In the genomic region with DNA sequence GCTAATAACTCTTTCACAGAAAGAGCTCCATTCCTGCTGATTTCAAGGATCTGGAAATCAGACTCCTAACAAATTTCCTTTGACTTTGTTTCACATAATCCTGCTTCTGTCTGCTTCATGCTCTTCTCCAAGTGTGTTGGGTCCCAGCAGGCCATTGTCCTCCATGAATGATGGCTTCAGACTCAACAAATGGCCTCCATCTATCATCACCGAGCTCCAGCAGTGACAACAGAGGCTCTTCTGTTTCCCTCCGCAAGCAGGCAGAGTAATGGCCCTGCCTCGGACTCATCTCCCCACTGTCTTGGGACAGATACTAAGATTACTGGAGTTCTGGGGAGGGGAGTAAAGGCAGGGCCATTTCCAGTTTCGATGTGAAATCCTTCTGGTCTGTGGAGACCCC, we compare ENCODE assay signal across 20 cellular contexts.
DNase-seq lines count a peak whose midpoint lies in the region; ATAC-seq and TF ChIP-seq lines count a peak whose summit lies in the region.
"Had no signal": no experiment of that assay in that cellular context is flagged by ENCODE, and none has a peak within 500 bp of the region (broad histone marks: within the 10 kb centered on the region; RNA-seq: fewer than 3 reads in every experiment).

No MANE protein-coding gene starts in this region.

- H3K4me1 Mint-ChIP-seq in GM23338 = peaks cover 4% of the 10 kb centered on the region; the same call in 2 of the 3 replicates

- TF ChIP-seq CTCF in GM23338 (conservative IDR thresholded peaks at IDR 0.05; ENCODE audit: low read depth in 2 of 2) = no peak

- H3K27me3 ChIP-seq in GM23338 (ENCODE audit: insufficient read depth) = no peaks in the 10 kb centered on the region

- H3K4me1 ChIP-seq in GM23338 (ENCODE audit: insufficient read depth) = no peaks in the 10 kb centered on the region
- H3K4me1 ChIP-seq: Caco-2 had no signal

- H4K20me1 ChIP-seq in GM23338 (replicated peaks; ENCODE audit: insufficient read depth) = no peaks in the 10 kb centered on the region

- DNase-seq in NCI-H69 (lab: John Stamatoyannopoulos, UW) (peak; percentile 23), globus pallidus (ENCODE audit: low spot score) (peak; percentile 90), nucleus accumbens (lab: John Stamatoyannopoulos, UW) (peak in 30 of 56 donors; percentile 3 to 73 (median 40)), left colon (no peak), NCI-H2081 treated with DMSO at 0.1 percent for 48 hours (lab: John Stamatoyannopoulos, UW) (no peak), GM23338 (ENCODE audit: low spot score) (no peak)
- DNase-seq in activated T-cell treated with anti-CD3 and anti-CD28 coated beads, Interleukin-2, amount 50 U/mL, for 48 hours = no peak
- DNase-seq: ACHN; Caco-2; CD4-positive, alpha-beta T cell; GF-D8; H9; NCI-H1417; NCI-H187; NCI-H2171; NCI-H510A; NCI-H82; Right ventricle myocardium superior had no signal

- H2AFZ ChIP-seq in GM23338 = no peak overlapping the region

- no peak for ATAC-seq in left colon
- ATAC-seq in GM23338 = no peak

- no peaks in the 10 kb centered on the region for H3F3A ChIP-seq in GM23338 (replicated peaks; ENCODE audit: low read depth)

- intact Hi-C loops in left colon (cut with DNase I, micrococcal nuclease) = no loop called here

- H3K36me3 Mint-ChIP-seq in GM23338 (ENCODE audit: low read depth) = no peaks in the 10 kb centered on the region

- H3K9me3 Mint-ChIP-seq in GM23338 = no peaks in the 10 kb centered on the region
- H3K9me3 Mint-ChIP-seq: CD4-positive, alpha-beta T cell; H9 had no signal

- no peaks in the 10 kb centered on the region for H3K9me2 ChIP-seq in GM23338 (ENCODE audit: insufficient read depth)

- H3K4me3 Mint-ChIP-seq in GM23338 = no peak overlapping the region
- H3K4me3 Mint-ChIP-seq: CD4-positive, alpha-beta T cell; H9 had no signal

- H3K79me2 ChIP-seq in GM23338 (replicated peaks; ENCODE audit: insufficient read depth) = no peaks in the 10 kb centered on the region

- no peak overlapping the region for H3K4me3 ChIP-seq in GM23338
- H3K4me3 ChIP-seq: SK-N-MC had no signal

- no peak overlapping the region for H3K27ac ChIP-seq in GM23338 (ENCODE audit: low read depth)
- H3K27ac ChIP-seq: HL-60, SK-N-MC had no signal

- no peak overlapping the region; the same call in 1 of the 2 replicates for H3K27ac Mint-ChIP-seq in GM23338
- H3K27ac Mint-ChIP-seq: CD4-positive, alpha-beta T cell had no signal

- H3K4me2 ChIP-seq in GM23338 = no peak overlapping the region

- H3K36me3 ChIP-seq in GM23338 (ENCODE audit: insufficient read depth) = no peaks in the 10 kb centered on the region

- no peaks in the 10 kb centered on the region for H3K27me3 Mint-ChIP-seq in GM23338 (ENCODE audit: insufficient read depth, low read depth, poor library complexity)
- H3K27me3 Mint-ChIP-seq: CD4-positive, alpha-beta T cell had no signal

TF ChIP-seq in GM23338, 12 proteins besides CTCF, POLR2A, EP300 and RAD21 (continues in another document):
- no peak for TF ChIP-seq POLR2AphosphoS5 (IDR thresholded peaks at IDR 0.05; ENCODE audit: low read depth)
- TF ChIP-seq, protein P1, sequence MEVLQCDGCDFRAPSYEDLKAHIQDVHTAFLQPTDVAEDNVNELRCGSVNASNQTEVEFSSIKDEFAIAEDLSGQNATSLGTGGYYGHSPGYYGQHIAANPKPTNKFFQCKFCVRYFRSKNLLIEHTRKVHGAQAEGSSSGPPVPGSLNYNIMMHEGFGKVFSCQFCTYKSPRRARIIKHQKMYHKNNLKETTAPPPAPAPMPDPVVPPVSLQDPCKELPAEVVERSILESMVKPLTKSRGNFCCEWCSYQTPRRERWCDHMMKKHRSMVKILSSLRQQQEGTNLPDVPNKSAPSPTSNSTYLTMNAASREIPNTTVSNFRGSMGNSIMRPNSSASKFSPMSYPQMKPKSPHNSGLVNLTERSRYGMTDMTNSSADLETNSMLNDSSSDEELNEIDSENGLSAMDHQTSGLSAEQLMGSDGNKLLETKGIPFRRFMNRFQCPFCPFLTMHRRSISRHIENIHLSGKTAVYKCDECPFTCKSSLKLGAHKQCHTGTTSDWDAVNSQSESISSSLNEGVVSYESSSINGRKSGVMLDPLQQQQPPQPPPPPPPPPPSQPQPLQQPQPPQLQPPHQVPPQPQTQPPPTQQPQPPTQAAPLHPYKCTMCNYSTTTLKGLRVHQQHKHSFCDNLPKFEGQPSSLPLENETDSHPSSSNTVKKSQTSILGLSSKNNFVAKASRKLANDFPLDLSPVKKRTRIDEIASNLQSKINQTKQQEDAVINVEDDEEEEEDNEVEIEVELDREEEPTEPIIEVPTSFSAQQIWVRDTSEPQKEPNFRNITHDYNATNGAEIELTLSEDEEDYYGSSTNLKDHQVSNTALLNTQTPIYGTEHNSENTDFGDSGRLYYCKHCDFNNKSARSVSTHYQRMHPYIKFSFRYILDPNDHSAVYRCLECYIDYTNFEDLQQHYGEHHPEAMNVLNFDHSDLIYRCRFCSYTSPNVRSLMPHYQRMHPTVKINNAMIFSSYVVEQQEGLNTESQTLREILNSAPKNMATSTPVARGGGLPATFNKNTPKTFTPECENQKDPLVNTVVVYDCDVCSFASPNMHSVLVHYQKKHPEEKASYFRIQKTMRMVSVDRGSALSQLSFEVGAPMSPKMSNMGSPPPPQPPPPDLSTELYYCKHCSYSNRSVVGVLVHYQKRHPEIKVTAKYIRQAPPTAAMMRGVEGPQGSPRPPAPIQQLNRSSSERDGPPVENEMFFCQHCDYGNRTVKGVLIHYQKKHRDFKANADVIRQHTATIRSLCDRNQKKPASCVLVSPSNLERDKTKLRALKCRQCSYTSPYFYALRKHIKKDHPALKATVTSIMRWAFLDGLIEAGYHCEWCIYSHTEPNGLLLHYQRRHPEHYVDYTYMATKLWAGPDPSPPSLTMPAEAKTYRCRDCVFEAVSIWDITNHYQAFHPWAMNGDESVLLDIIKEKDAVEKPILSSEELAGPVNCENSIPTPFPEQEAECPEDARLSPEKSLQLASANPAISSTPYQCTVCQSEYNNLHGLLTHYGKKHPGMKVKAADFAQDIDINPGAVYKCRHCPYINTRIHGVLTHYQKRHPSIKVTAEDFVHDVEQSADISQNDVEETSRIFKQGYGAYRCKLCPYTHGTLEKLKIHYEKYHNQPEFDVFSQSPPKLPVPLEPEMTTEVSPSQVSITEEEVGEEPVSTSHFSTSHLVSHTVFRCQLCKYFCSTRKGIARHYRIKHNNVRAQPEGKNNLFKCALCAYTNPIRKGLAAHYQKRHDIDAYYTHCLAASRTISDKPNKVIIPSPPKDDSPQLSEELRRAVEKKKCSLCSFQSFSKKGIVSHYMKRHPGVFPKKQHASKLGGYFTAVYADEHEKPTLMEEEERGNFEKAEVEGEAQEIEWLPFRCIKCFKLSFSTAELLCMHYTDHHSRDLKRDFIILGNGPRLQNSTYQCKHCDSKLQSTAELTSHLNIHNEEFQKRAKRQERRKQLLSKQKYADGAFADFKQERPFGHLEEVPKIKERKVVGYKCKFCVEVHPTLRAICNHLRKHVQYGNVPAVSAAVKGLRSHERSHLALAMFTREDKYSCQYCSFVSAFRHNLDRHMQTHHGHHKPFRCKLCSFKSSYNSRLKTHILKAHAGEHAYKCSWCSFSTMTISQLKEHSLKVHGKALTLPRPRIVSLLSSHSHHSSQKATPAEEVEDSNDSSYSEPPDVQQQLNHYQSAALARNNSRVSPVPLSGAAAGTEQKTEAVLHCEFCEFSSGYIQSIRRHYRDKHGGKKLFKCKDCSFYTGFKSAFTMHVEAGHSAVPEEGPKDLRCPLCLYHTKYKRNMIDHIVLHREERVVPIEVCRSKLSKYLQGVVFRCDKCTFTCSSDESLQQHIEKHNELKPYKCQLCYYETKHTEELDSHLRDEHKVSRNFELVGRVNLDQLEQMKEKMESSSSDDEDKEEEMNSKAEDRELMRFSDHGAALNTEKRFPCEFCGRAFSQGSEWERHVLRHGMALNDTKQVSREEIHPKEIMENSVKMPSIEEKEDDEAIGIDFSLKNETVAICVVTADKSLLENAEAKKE (CRISPR knock-in tag; IDR thresholded peaks at IDR 0.05) = no peak
- no peak for TF ChIP-seq STAT1 (IDR thresholded peaks at IDR 0.05; ENCODE audit: unreplicated experiment)
- no peak for TF ChIP-seq CREB1 (CRISPR knock-in tag; IDR thresholded peaks at IDR 0.05; ENCODE audit: low read depth)
- TF ChIP-seq ZNF331 (CRISPR knock-in tag; IDR thresholded peaks at IDR 0.05; ENCODE audit: low read depth) = no peak
- no peak for TF ChIP-seq EZH2 (IDR thresholded peaks at IDR 0.05; ENCODE audit: low read depth, unreplicated experiment)
- TF ChIP-seq ETS1 (IDR thresholded peaks at IDR 0.05) = no peak
- TF ChIP-seq, protein P2, sequence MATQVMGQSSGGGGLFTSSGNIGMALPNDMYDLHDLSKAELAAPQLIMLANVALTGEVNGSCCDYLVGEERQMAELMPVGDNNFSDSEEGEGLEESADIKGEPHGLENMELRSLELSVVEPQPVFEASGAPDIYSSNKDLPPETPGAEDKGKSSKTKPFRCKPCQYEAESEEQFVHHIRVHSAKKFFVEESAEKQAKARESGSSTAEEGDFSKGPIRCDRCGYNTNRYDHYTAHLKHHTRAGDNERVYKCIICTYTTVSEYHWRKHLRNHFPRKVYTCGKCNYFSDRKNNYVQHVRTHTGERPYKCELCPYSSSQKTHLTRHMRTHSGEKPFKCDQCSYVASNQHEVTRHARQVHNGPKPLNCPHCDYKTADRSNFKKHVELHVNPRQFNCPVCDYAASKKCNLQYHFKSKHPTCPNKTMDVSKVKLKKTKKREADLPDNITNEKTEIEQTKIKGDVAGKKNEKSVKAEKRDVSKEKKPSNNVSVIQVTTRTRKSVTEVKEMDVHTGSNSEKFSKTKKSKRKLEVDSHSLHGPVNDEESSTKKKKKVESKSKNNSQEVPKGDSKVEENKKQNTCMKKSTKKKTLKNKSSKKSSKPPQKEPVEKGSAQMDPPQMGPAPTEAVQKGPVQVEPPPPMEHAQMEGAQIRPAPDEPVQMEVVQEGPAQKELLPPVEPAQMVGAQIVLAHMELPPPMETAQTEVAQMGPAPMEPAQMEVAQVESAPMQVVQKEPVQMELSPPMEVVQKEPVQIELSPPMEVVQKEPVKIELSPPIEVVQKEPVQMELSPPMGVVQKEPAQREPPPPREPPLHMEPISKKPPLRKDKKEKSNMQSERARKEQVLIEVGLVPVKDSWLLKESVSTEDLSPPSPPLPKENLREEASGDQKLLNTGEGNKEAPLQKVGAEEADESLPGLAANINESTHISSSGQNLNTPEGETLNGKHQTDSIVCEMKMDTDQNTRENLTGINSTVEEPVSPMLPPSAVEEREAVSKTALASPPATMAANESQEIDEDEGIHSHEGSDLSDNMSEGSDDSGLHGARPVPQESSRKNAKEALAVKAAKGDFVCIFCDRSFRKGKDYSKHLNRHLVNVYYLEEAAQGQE (IDR thresholded peaks at IDR 0.05; ENCODE audit: unreplicated experiment) = no peak

Comparison
In these comparisons a context has a peak if more than half of its experiments do, and no peak if none do; other contexts are left out.
1. DNase-seq: peak in NCI-H69 (single experiment), globus pallidus (single experiment) and nucleus accumbens (30 of 56); none in activated T-cell treated with anti-CD3 and anti-CD28 coated beads, Interleukin-2, amount 50 U/mL, for 48 hours (0 of 2), left colon (0 of 2), NCI-H2081 treated with DMSO at 0.1 percent for 48 hours (single experiment) and GM23338 (single experiment).